In genomic region chr14:92728781-92729364, GRCh38 we compare ENCODE assay signal across 10 cellular contexts. TPM values are rescaled to one million over a fixed set of nuclear protein-coding genes. Genes with fewer than 3 reads are reported as not detected.
DNase-seq lines count a peak whose midpoint lies in the region; ATAC-seq, FAIRE-seq and TF ChIP-seq lines count a peak whose summit lies in the region.
"Had no signal": no experiment of that assay in that cellular context is flagged by ENCODE, and none has a peak within 500 bp of the region (broad histone marks: within the 10 kb centered on the region; RNA-seq: fewer than 3 reads in every experiment).

No MANE protein-coding gene starts in this region.

- H3K4me1 ChIP-seq in pancreas (peaks cover 0 to 3% (median 0%) of the 10 kb centered on the region in 3 donors), BE2C (no peaks in the 10 kb centered on the region)

- CTCF ChIA-PET in activated CD4-positive, alpha-beta memory T cell treated with anti-CD3 and anti-CD28 coated beads, Interleukin-2, amount 10 ng/mL, durations not matched to agents 7 days and 5 days (lab: Charles Lee), result interaction anchor here (0.8 to 1.5 kb wide), 4 partner anchors 19 to 73 kb away, joined by 3 read pairs; partner anchors contain the start of gene LGMN

- DNase-seq in activated CD8-positive, alpha-beta memory T cell treated with anti-CD3 and anti-CD28 coated beads, Interleukin-2, amount 50 U/mL, for 48 hours, result peak; percentile 70
- DNase-seq in activated CD8-positive, alpha-beta memory T cell treated with anti-CD3 and anti-CD28 coated beads for 24 hours, result no peak
- DNase-seq in activated CD4-positive, alpha-beta memory T cell treated with anti-CD3 and anti-CD28 coated beads, Interleukin-2, amount 10 ng/mL, durations not matched to agents 7 days and 5 days, result peak; percentile 65
- DNase-seq in pancreas (no peak), NCI-H187 (lab: John Stamatoyannopoulos, UW) (no peak), BE2C (no peak), amniotic stem cell (lab: John Stamatoyannopoulos, UW) (no peak)

- no peaks in the 10 kb centered on the region for H3K27me3 ChIP-seq in pancreas
- no peaks in the 10 kb centered on the region for H3K27me3 ChIP-seq in BE2C
- H3K27me3 ChIP-seq: upper lobe of left lung had no signal

- WGBS in pancreas, 2 donors, result 57 to 66% methylated on average over 8 of the region's 8 CpGs

- intact Hi-C loops in pancreas (cut with DNase I), result no loop called here

- no peak overlapping the region for H3K4me3 Mint-ChIP-seq in activated CD4-positive, alpha-beta memory T cell treated with anti-CD3 and anti-CD28 coated beads, Interleukin-2, amount 10 ng/mL, durations not matched to agents 7 days and 5 days

- peaks cover 18% of the 10 kb centered on the region for H3K9me3 Mint-ChIP-seq in activated CD4-positive, alpha-beta memory T cell treated with anti-CD3 and anti-CD28 coated beads, Interleukin-2, amount 10 ng/mL, durations not matched to agents 7 days and 5 days

- H3K27ac ChIP-seq in pancreas, result no peak overlapping the region

- H3K4me3 ChIP-seq in pancreas (no peak overlapping the region), BE2C (ENCODE audit: low read depth, low read length) (no peak overlapping the region)
- H3K4me3 ChIP-seq: upper lobe of left lung had no signal

- peaks cover 38% of the 10 kb centered on the region for H3K27me3 Mint-ChIP-seq in activated CD4-positive, alpha-beta memory T cell treated with anti-CD3 and anti-CD28 coated beads, Interleukin-2, amount 10 ng/mL, durations not matched to agents 7 days and 5 days

- peaks cover 43% of the 10 kb centered on the region for H3K4me1 Mint-ChIP-seq in activated CD4-positive, alpha-beta memory T cell treated with anti-CD3 and anti-CD28 coated beads, Interleukin-2, amount 10 ng/mL, durations not matched to agents 7 days and 5 days

- no peak overlapping the region for H3K27ac Mint-ChIP-seq in activated CD4-positive, alpha-beta memory T cell treated with anti-CD3 and anti-CD28 coated beads, Interleukin-2, amount 10 ng/mL, durations not matched to agents 7 days and 5 days

- POLR2A ChIA-PET in activated CD4-positive, alpha-beta memory T cell treated with anti-CD3 and anti-CD28 coated beads, Interleukin-2, amount 10 ng/mL, durations not matched to agents 7 days and 5 days (lab: Charles Lee), result interaction anchor here (2.2 kb wide), 1 partner anchor 47 kb away, joined by 5 read pairs; no protein-coding TSS in a partner anchor

- peaks cover 22% of the 10 kb centered on the region for H3K36me3 Mint-ChIP-seq in activated CD4-positive, alpha-beta memory T cell treated with anti-CD3 and anti-CD28 coated beads, Interleukin-2, amount 10 ng/mL, durations not matched to agents 7 days and 5 days (ENCODE audit: low read depth)

- H3K9me3 ChIP-seq in pancreas (no peaks in the 10 kb centered on the region), BE2C (no peaks in the 10 kb centered on the region)
- H3K9me3 ChIP-seq: upper lobe of left lung had no signal

- H3K36me3 ChIP-seq in pancreas (no peaks in the 10 kb centered on the region), BE2C (peaks cover 19% of the 10 kb centered on the region)

- TF ChIP-seq CTCF in pancreas (IDR thresholded peaks at IDR 0.05) (no peak), BE2C (IDR thresholded peaks at IDR 0.05; ENCODE audit: low read depth, low read length) (no peak)

- no peak for FAIRE-seq in pancreas (lab: Jason Lieb, UNC)
- FAIRE-seq: TTC549 had no signal

- ATAC-seq in HG03175 (IDR thresholded peaks at IDR 0.05; ENCODE audit: unreplicated experiment) (peak; percentile 62), pancreas (peak in 3 of 4 donors; percentile 16 to 51 (median 43))

RNA-seq across cellular contexts. Expression of gene LGMN, which starts 19.6 kb away (rescaled TPM):
- 1 to 10 TPM; 5.3 to 5.9 TPM for total RNA-seq in activated CD4-positive, alpha-beta memory T cell treated with anti-CD3 and anti-CD28 coated beads, Interleukin-2, amount 10 ng/mL, durations not matched to agents 7 days and 5 days
- 10 to 100 TPM; 18.5 to 60.1 (median 29.1) TPM for total RNA-seq in pancreas
- polyA plus RNA-seq in pancreas, result 10 to 100 TPM; 34.9 to 39.5 TPM
- 76.6 TPM for polyA plus RNA-seq in BE2C (2012; ENCODE audit: insufficient read depth, insufficient read length, low read depth)

Comparison
In these comparisons a context has a peak if more than half of its experiments do, and no peak if none do; other contexts are left out.
1. DNase-seq: peak in activated CD8-positive, alpha-beta memory T cell treated with anti-CD3 and anti-CD28 coated beads, Interleukin-2, amount 50 U/mL, for 48 hours (single experiment) and activated CD4-positive, alpha-beta memory T cell treated with anti-CD3 and anti-CD28 coated beads, Interleukin-2, amount 10 ng/mL, durations not matched to agents 7 days and 5 days (single experiment); none in activated CD8-positive, alpha-beta memory T cell treated with anti-CD3 and anti-CD28 coated beads for 24 hours (single experiment), pancreas (0 of 6), NCI-H187 (0 of 2), BE2C (single experiment) and amniotic stem cell (single experiment).